In the genomic region with DNA sequence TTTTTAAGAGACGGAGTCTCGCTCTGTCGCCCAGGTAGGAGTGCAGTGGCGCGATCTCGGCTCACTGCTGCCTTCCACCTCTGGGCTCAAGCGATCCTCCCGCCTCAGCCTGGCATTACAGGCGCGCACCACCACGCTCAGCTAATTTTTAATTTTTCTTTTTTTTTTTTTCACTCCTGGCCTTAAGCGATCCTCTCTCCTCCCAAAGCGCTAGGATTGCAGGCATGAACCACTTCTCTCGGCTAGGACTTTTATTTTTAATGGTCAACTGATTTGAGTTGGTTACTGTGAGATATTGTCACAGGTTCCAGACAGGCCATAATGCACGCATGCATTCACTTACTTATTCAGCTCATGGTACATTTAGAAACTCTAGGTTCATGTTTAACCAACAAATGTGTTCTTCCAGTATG, we compare ENCODE assay signal across 8 cellular contexts. TPM values are rescaled to one million over a fixed set of nuclear protein-coding genes. Genes with fewer than 3 reads are reported as not detected.
DNase-seq lines count a peak whose midpoint lies in the region; ATAC-seq, FAIRE-seq and TF ChIP-seq lines count a peak whose summit lies in the region.

No MANE protein-coding gene starts in this region.

- peaks cover 28% of the 10 kb centered on the region for H3F3A ChIP-seq in GM23248 (ENCODE audit: insufficient read depth)

- H4K20me1 ChIP-seq in GM23248 (ENCODE audit: insufficient read depth): no peaks in the 10 kb centered on the region

- no peaks in the 10 kb centered on the region for H3K27me3 ChIP-seq in GM23248 (replicated peaks; ENCODE audit: insufficient read depth)
- H3K27me3 ChIP-seq in layer of hippocampus (ENCODE audit: control insufficient read depth, insufficient read depth, low read length): no peaks in the 10 kb centered on the region
- H3K27me3 ChIP-seq in upper lobe of left lung: no peaks in the 10 kb centered on the region

- H3K9ac ChIP-seq in GM23248: peak overlapping the region; percentile 97

- H3K9me3 ChIP-seq in A549: peaks cover 4% of the 10 kb centered on the region; the same call in 1 of the 3 replicates
- no peaks in the 10 kb centered on the region for H3K9me3 ChIP-seq in GM23248 (ENCODE audit: low read depth)
- H3K9me3 ChIP-seq in upper lobe of left lung: no peaks in the 10 kb centered on the region

- H3K27ac ChIP-seq in A549 (peak overlapping the region; percentile 91 to 95), GM23248 (peak overlapping the region; percentile 93), layer of hippocampus (ENCODE audit: low read depth, low read length) (peak overlapping the region; percentile 81), upper lobe of left lung (peak overlapping the region; percentile 89 to 99 (median 96))

- peaks cover 53% of the 10 kb centered on the region for H3K4me1 Mint-ChIP-seq in activated CD4-positive, alpha-beta memory T cell treated with anti-CD3 and anti-CD28 coated beads, Interleukin-2, amount 10 ng/mL, durations not matched to agents 7 days and 5 days

- CTCF ChIA-PET in A549 (lab: Yijun Ruan, JAX): interaction anchor here (1.0 to 5.2 kb wide), 7 partner anchors 7 to 566 kb away, joined by 3 to 21 read pairs (median 7); a partner anchor contains a TSS
- CTCF ChIA-PET in activated CD4-positive, alpha-beta memory T cell treated with anti-CD3 and anti-CD28 coated beads, Interleukin-2, amount 10 ng/mL, durations not matched to agents 7 days and 5 days (lab: Charles Lee): interaction anchor here (2.3 to 3.0 kb wide), 4 partner anchors 8 to 66 kb away, joined by 7 to 20 read pairs (median 10); a partner anchor contains a TSS

- TF ChIP-seq RAD21 in A549 (conservative IDR thresholded peaks at IDR 0.05 in 1 of 2, IDR thresholded peaks at IDR 0.05 in 1 of 2): no peak

- H3K27ac Mint-ChIP-seq in activated CD4-positive, alpha-beta memory T cell treated with anti-CD3 and anti-CD28 coated beads, Interleukin-2, amount 10 ng/mL, durations not matched to agents 7 days and 5 days: peak overlapping the region; percentile 99

- 0 out of 2 replicates have a peak, but pooled peaks cover 8% of the 10 kb centered on the region for H3K36me3 ChIP-seq in GM23248 (ENCODE audit: low read depth)
- peaks cover 5 to 42% (median 7%) of the 10 kb centered on the region in 4 donors for H3K36me3 ChIP-seq in upper lobe of left lung

- H3K4me2 ChIP-seq in A549 (peak overlapping the region; percentile 78), GM23248 (ENCODE audit: unreplicated experiment) (peak overlapping the region; percentile 64)

- WGBS in A549 (ENCODE audit: missing lambda C conversion rate): 4% methylated on average over 15 of the region's 15 CpGs
- 8 to 13% methylated on average over 14 to 15 of the region's 15 CpGs for WGBS in GM23248 (ENCODE audit: low coverage in 1 of 2, low lambda C conversion rate in 2 of 2, missing lambda C conversion rate in 2 of 2), 2 experiments
- WGBS in upper lobe of left lung, 2 donors: 11% methylated on average over 15 of the region's 15 CpGs

- peak overlapping the region; percentile 98 for H3K4me3 Mint-ChIP-seq in activated CD4-positive, alpha-beta memory T cell treated with anti-CD3 and anti-CD28 coated beads, Interleukin-2, amount 10 ng/mL, durations not matched to agents 7 days and 5 days

- peak; percentile 21; the same call in 1 of the 3 replicates for TF ChIP-seq CTCF in A549 (IDR thresholded peaks at IDR 0.05)
- no peak for TF ChIP-seq CTCF in upper lobe of left lung (IDR thresholded peaks at IDR 0.05)

- H3K27me3 Mint-ChIP-seq in activated CD4-positive, alpha-beta memory T cell treated with anti-CD3 and anti-CD28 coated beads, Interleukin-2, amount 10 ng/mL, durations not matched to agents 7 days and 5 days: no peaks in the 10 kb centered on the region

- H3K9me2 ChIP-seq in GM23248 (ENCODE audit: insufficient read depth): no peaks in the 10 kb centered on the region

- no peak for TF ChIP-seq EP300 in A549 (IDR thresholded peaks at IDR 0.05)
- TF ChIP-seq EP300 in upper lobe of left lung (IDR thresholded peaks at IDR 0.05): no peak

- POLR2A ChIA-PET in A549 (lab: Yijun Ruan, JAX): interaction anchor here (0.7 to 3.7 kb wide), 6 partner anchors 10 to 726 kb away, joined by 3 to 81 read pairs (median 4); a partner anchor contains a TSS
- POLR2A ChIA-PET in activated CD4-positive, alpha-beta memory T cell treated with anti-CD3 and anti-CD28 coated beads, Interleukin-2, amount 10 ng/mL, durations not matched to agents 7 days and 5 days (lab: Charles Lee): interaction anchor here (0.8 to 5.2 kb wide), 7 partner anchors 9 to 1294 kb away, joined by 3 to 160 read pairs (median 21); a partner anchor contains a TSS

- no peak for FAIRE-seq in A549 (lab: Jason Lieb, UNC)

- H3K9me3 Mint-ChIP-seq in activated CD4-positive, alpha-beta memory T cell treated with anti-CD3 and anti-CD28 coated beads, Interleukin-2, amount 10 ng/mL, durations not matched to agents 7 days and 5 days: no peaks in the 10 kb centered on the region

- TF ChIP-seq POLR2A in A549 (IDR thresholded peaks at IDR 0.05; ENCODE audit: low read length) (no peak), upper lobe of left lung (IDR thresholded peaks at IDR 0.05) (no peak)

- H3K36me3 Mint-ChIP-seq in activated CD4-positive, alpha-beta memory T cell treated with anti-CD3 and anti-CD28 coated beads, Interleukin-2, amount 10 ng/mL, durations not matched to agents 7 days and 5 days (ENCODE audit: low read depth): peaks cover 48% of the 10 kb centered on the region

- ATAC-seq in A549 (peak; percentile 10 to 44; a peak in 5 of 6 replicates), upper lobe of left lung (ENCODE audit: low FRiP score in 2 of 2) (peak; percentile 11 to 34), GM19397 (IDR thresholded peaks at IDR 0.05; ENCODE audit: unreplicated experiment) (no peak)

- in situ Hi-C loops in GM23248 (cut with MboI): no loop called here

- H3K4me3 ChIP-seq in A549 (peak overlapping the region; percentile 67), GM23248 (peak overlapping the region; percentile 88), upper lobe of left lung (peak overlapping the region; percentile 60 to 97 (median 78))

- DNase-seq in A549 (ENCODE audit: low read depth in 1 of 2, low spot score in 1 of 2) (no peak), GM23248 (no peak), upper lobe of left lung (no peak), SKM-1 treated with dmso at 0.1 percent for 144 hours (lab: John Stamatoyannopoulos, UW; ENCODE audit: unreplicated experiment) (no peak), HK-2 (ENCODE audit: unreplicated experiment) (no peak)
- DNase-seq in activated CD4-positive, alpha-beta memory T cell treated with anti-CD3 and anti-CD28 coated beads, Interleukin-2, amount 10 ng/mL, durations not matched to agents 7 days and 5 days: no peak

- H2AFZ ChIP-seq in GM23248: peak overlapping the region; percentile 84

- peaks cover 51% of the 10 kb centered on the region for H3K79me2 ChIP-seq in GM23248 (ENCODE audit: insufficient read depth)

- H3K4me1 ChIP-seq in A549: peaks cover 9% of the 10 kb centered on the region; the same call in 2 of the 3 replicates
- no peaks in the 10 kb centered on the region for H3K4me1 ChIP-seq in GM23248 (ENCODE audit: insufficient read depth)
- H3K4me1 ChIP-seq in upper lobe of left lung: peaks cover 4 to 21% (median 11%) of the 10 kb centered on the region in 4 donors

RNA-seq across cellular contexts. Expression of a gene that starts 0.9 kb away (rescaled TPM):
- polyA plus RNA-seq in A549 (2011; rRNA removed) (26.1 and 30.0 TPM in 2 replicates), A549 (2017; fragmentation: RNase III; extraction: RNeasy Plus Mini Kit Qiagen cat#74134 plus additional on column Dnase treatment) (30.8 to 32.3 TPM (median 32.1 TPM) in 3 replicates), GM23248 (2016; fragmentation: Nextera tagmentation; extraction: Ambion mirVana) (8.0 and 8.6 TPM in 2 replicates)
- 14.1 and 18.5 TPM in 2 replicates for polyA plus RNA-seq in A549 (2012; cell fraction: cytosol; rRNA removed)
- polyA plus RNA-seq in A549 (2012; cell fraction: nucleus; rRNA removed): 5.0 and 8.7 TPM in 2 replicates
- polyA minus RNA-seq in A549 (2011; rRNA and poly(A)+ RNA removed): 6.1 and 6.8 TPM in 2 replicates
- total RNA-seq in GM23248 (2014; rRNA removed; shearing (Covaris generic)): 5.1 and 5.2 TPM in 2 replicates
- total RNA-seq in activated CD4-positive, alpha-beta memory T cell treated with anti-CD3 and anti-CD28 coated beads, Interleukin-2, amount 10 ng/mL, durations not matched to agents 7 days and 5 days: 1 to 10 TPM; 6.4 to 6.9 TPM
- total RNA-seq in upper lobe of left lung: 10 to 100 TPM in 2 of 6 donors, 1 to 10 TPM in 2, under 1 TPM in 1, not detected in 1; 0.67 to 11.9 (median 9.3) TPM

RNA-seq across cellular contexts. Expression of a gene that starts 1.0 kb away (rescaled TPM):
- polyA plus RNA-seq in A549 (2011; rRNA removed): 99.0 and 124 TPM in 2 replicates
- polyA plus RNA-seq in A549 (2012; cell fraction: cytosol; rRNA removed): 173 and 188 TPM in 2 replicates
- 710 and 720 TPM in 2 replicates for polyA plus RNA-seq in A549 (2012; cell fraction: nucleus; rRNA removed)
- 91.7 to 103 TPM (median 94.4 TPM) in 3 replicates for polyA plus RNA-seq in A549 (2017; fragmentation: RNase III; extraction: RNeasy Plus Mini Kit Qiagen cat#74134 plus additional on column Dnase treatment)
- 187 and 212 TPM in 2 replicates for polyA minus RNA-seq in A549 (2011; rRNA and poly(A)+ RNA removed)
- 34.4 and 54.8 TPM in 2 replicates for total RNA-seq in GM23248 (2014; rRNA removed; shearing (Covaris generic))
- 14.9 and 15.7 TPM in 2 replicates for polyA plus RNA-seq in GM23248 (2016; fragmentation: Nextera tagmentation; extraction: Ambion mirVana)
- total RNA-seq in activated CD4-positive, alpha-beta memory T cell treated with anti-CD3 and anti-CD28 coated beads, Interleukin-2, amount 10 ng/mL, durations not matched to agents 7 days and 5 days: 10 to 100 TPM; 87.2 to 92.2 TPM
- 100 to 1,000 TPM in 1 of 6 donors, 10 to 100 TPM in 5; 34.8 to 167 (median 49.4) TPM for total RNA-seq in upper lobe of left lung

RNA-seq across cellular contexts. Expression of a gene that starts 9.0 kb away (rescaled TPM):
- 144 and 163 TPM in 2 replicates for polyA plus RNA-seq in A549 (2011; rRNA removed)
- polyA plus RNA-seq in A549 (2012; cell fraction: cytosol; rRNA removed): 79.3 and 90.6 TPM in 2 replicates
- 97.0 and 107 TPM in 2 replicates for polyA plus RNA-seq in A549 (2012; cell fraction: nucleus; rRNA removed)
- 79.9 to 91.9 TPM (median 83.7 TPM) in 3 replicates for polyA plus RNA-seq in A549 (2017; fragmentation: RNase III; extraction: RNeasy Plus Mini Kit Qiagen cat#74134 plus additional on column Dnase treatment)
- 116 and 122 TPM in 2 replicates for polyA minus RNA-seq in A549 (2011; rRNA and poly(A)+ RNA removed)
- 40.1 and 45.7 TPM in 2 replicates for total RNA-seq in GM23248 (2014; rRNA removed; shearing (Covaris generic))
- polyA plus RNA-seq in GM23248 (2016; fragmentation: Nextera tagmentation; extraction: Ambion mirVana): 51.5 and 52.0 TPM in 2 replicates
- 100 to 1,000 TPM in 1 of 2 experiments, 10 to 100 TPM in 1; 94.0 to 106 TPM for total RNA-seq in activated CD4-positive, alpha-beta memory T cell treated with anti-CD3 and anti-CD28 coated beads, Interleukin-2, amount 10 ng/mL, durations not matched to agents 7 days and 5 days
- total RNA-seq in upper lobe of left lung: 100 to 1,000 TPM in 1 of 6 donors, 10 to 100 TPM in 5; 36.8 to 101 (median 70.0) TPM

RNA-seq across cellular contexts. Expression of a gene that starts 49.2 kb away (rescaled TPM):
- 147 and 166 TPM in 2 replicates for polyA plus RNA-seq in A549 (2011; rRNA removed)
- polyA plus RNA-seq in A549 (2012; cell fraction: cytosol; rRNA removed): 84.1 and 87.6 TPM in 2 replicates
- 27.1 and 57.5 TPM in 2 replicates for polyA plus RNA-seq in A549 (2012; cell fraction: nucleus; rRNA removed)
- 111 to 120 TPM (median 117 TPM) in 3 replicates for polyA plus RNA-seq in A549 (2017; fragmentation: RNase III; extraction: RNeasy Plus Mini Kit Qiagen cat#74134 plus additional on column Dnase treatment)
- polyA minus RNA-seq in A549 (2011; rRNA and poly(A)+ RNA removed): 23.1 and 26.8 TPM in 2 replicates
- 21.8 and 28.4 TPM in 2 replicates for total RNA-seq in GM23248 (2014; rRNA removed; shearing (Covaris generic))
- polyA plus RNA-seq in GM23248 (2016; fragmentation: Nextera tagmentation; extraction: Ambion mirVana): 43.4 and 52.0 TPM in 2 replicates
- total RNA-seq in activated CD4-positive, alpha-beta memory T cell treated with anti-CD3 and anti-CD28 coated beads, Interleukin-2, amount 10 ng/mL, durations not matched to agents 7 days and 5 days: 10 to 100 TPM; 38.1 to 38.9 TPM
- total RNA-seq in upper lobe of left lung: 10 to 100 TPM in 5 of 6 donors, 1 to 10 TPM in 1; 7.7 to 26.0 (median 21.6) TPM

RNA-seq across cellular contexts. Expression of a gene that starts 56.0 kb away (rescaled TPM):
- polyA plus RNA-seq in A549 (2011; rRNA removed) (7.4 and 9.5 TPM in 2 replicates), A549 (2017; fragmentation: RNase III; extraction: RNeasy Plus Mini Kit Qiagen cat#74134 plus additional on column Dnase treatment) (9.6 to 11.2 TPM (median 11.1 TPM) in 3 replicates), GM23248 (2016; fragmentation: Nextera tagmentation; extraction: Ambion mirVana) (4.7 and 5.0 TPM in 2 replicates)
- polyA plus RNA-seq in A549 (2012; cell fraction: cytosol; rRNA removed): 23.7 and 26.1 TPM in 2 replicates
- 29.0 and 32.4 TPM in 2 replicates for polyA plus RNA-seq in A549 (2012; cell fraction: nucleus; rRNA removed)
- 11.7 and 20.5 TPM in 2 replicates for polyA minus RNA-seq in A549 (2011; rRNA and poly(A)+ RNA removed)
- total RNA-seq in GM23248 (2014; rRNA removed; shearing (Covaris generic)): 3.1 and 3.9 TPM in 2 replicates
- 1 to 10 TPM; 3.7 to 3.8 TPM for total RNA-seq in activated CD4-positive, alpha-beta memory T cell treated with anti-CD3 and anti-CD28 coated beads, Interleukin-2, amount 10 ng/mL, durations not matched to agents 7 days and 5 days
- total RNA-seq in upper lobe of left lung: 1 to 10 TPM; 3.6 to 7.5 (median 4.9) TPM
